Comparison of ENCODE assay signal across 22 cellular contexts in the genomic region with DNA sequence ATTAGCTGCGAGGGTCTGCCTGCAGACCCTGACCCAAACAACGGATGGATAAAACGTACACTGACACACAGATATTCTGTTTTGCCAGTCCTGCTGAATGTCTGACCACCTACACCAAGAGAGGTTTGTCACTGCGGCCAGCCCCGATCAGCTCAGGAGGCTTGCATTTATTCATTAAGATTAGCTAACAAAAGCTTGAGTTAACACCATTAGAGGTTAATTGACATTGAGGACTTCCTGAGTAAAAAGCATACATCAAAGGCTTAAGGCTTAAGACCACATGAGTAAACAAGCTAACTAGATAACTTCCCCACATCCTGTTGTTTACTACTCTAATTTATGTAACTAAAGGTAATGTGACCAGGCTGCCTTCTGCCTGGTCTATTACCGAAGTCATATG.
"Had no signal": no experiment of that assay in that cellular context is flagged by ENCODE, and none has a peak within 500 bp of the region (broad histone marks: within the 10 kb centered on the region; RNA-seq: fewer than 3 reads in every experiment).

No MANE protein-coding gene starts in this region.

- H3K4me1 Mint-ChIP-seq: stimulated activated memory B cell treated with anti-CD40 and anti-IgM and Interleukin-4, amounts not matched to agents 10 μg/mL and 1 μg/mL and 100 μg/mL, for 72 hours had no signal

- H3K4me3 ChIP-seq: ascending aorta, esophagus muscularis mucosa, lower lobe of right lung, sigmoid colon, spleen, thoracic aorta, upper lobe of left lung had no signal

- H3K27ac Mint-ChIP-seq: activated T-cell treated with anti-CD3 and anti-CD28 coated beads, Interleukin-2, amount 50 U/mL, for 72 hours; mesothelial cell of epicardium; stimulated activated memory B cell treated with anti-CD40 and anti-IgM and Interleukin-4, amounts not matched to agents 10 μg/mL and 1 μg/mL and 100 μg/mL, for 72 hours had no signal

- H3K27ac ChIP-seq: ascending aorta, esophagus muscularis mucosa, lower lobe of right lung, sigmoid colon, spleen, thoracic aorta, upper lobe of left lung had no signal

- H3K9me3 ChIP-seq: ascending aorta, esophagus muscularis mucosa, lower lobe of right lung, sigmoid colon, thoracic aorta, upper lobe of left lung had no signal

- DNase-seq: activated CD4-positive, alpha-beta T cell treated with anti-CD3 and anti-CD28 coated beads, Interleukin-2, amount 50 U/mL, for 1 hour; activated CD4-positive, CD25-positive, alpha-beta regulatory T cell treated with anti-CD3 and anti-CD28 coated beads, Interleukin-2, amount 50 U/mL, for 72 hours; activated CD8-positive, alpha-beta memory T cell treated with anti-CD3 and anti-CD28 coated beads for 24 hours; activated effector memory CD4-positive, alpha-beta T cell treated with anti-CD3 and anti-CD28 coated beads, Interleukin-2, amount 50 U/mL, for 16 hours; activated naive CD4-positive, alpha-beta T cell treated with anti-CD3 and anti-CD28 coated beads, Interleukin-2, amount 50 U/mL, for 16 hours; activated T-cell treated with anti-CD3 and anti-CD28 coated beads, Interleukin-2, amount 50 U/mL, for 72 hours; cerebellar nuclear complex; cortex of kidney; left cardiac atrium; lower lobe of right lung; occipital lobe; posterior cingulate gyrus; sigmoid colon; spleen; stimulated activated CD4-positive, alpha-beta T cell treated with anti-CD3 and anti-CD28 coated beads, Interleukin-4, amount 100 ng/mL, for 4 hours; T1000; upper lobe of left lung had no signal

- H3K4me3 Mint-ChIP-seq: activated T-cell treated with anti-CD3 and anti-CD28 coated beads, Interleukin-2, amount 50 U/mL, for 72 hours; mesothelial cell of epicardium; stimulated activated memory B cell treated with anti-CD40 and anti-IgM and Interleukin-4, amounts not matched to agents 10 μg/mL and 1 μg/mL and 100 μg/mL, for 72 hours had no signal

- H3K4me1 ChIP-seq: ascending aorta, esophagus muscularis mucosa, lower lobe of right lung, sigmoid colon, spleen, upper lobe of left lung had no signal

- ATAC-seq: activated T-cell treated with anti-CD3 and anti-CD28 coated beads, Interleukin-2, amount 50 U/mL, for 72 hours; left cardiac atrium; lower lobe of right lung; stimulated activated memory B cell treated with anti-CD40 and anti-IgM and Interleukin-4, amounts not matched to agents 10 μg/mL and 1 μg/mL and 100 μg/mL, for 72 hours had no signal

- H3K27me3 ChIP-seq: ascending aorta, esophagus muscularis mucosa, sigmoid colon, spleen, upper lobe of left lung had no signal

- H3K27me3 Mint-ChIP-seq: stimulated activated memory B cell treated with anti-CD40 and anti-IgM and Interleukin-4, amounts not matched to agents 10 μg/mL and 1 μg/mL and 100 μg/mL, for 72 hours had no signal

- H3K36me3 ChIP-seq: ascending aorta, esophagus muscularis mucosa, lower lobe of right lung, sigmoid colon, spleen, thoracic aorta, upper lobe of left lung had no signal

- H3K36me3 Mint-ChIP-seq: mesothelial cell of epicardium; stimulated activated memory B cell treated with anti-CD40 and anti-IgM and Interleukin-4, amounts not matched to agents 10 μg/mL and 1 μg/mL and 100 μg/mL, for 72 hours had no signal
